Comparison of ENCODE assay signal across 8 cellular contexts in genomic region chr16:1333149-1333812, GRCh38. TPM values are rescaled to one million over a fixed set of nuclear protein-coding genes. Genes with fewer than 3 reads are reported as not detected.
DNase-seq lines count a peak whose midpoint lies in the region; ATAC-seq, FAIRE-seq and TF ChIP-seq lines count a peak whose summit lies in the region.

Gene BAIAP3, plus strand, starts transcription at chr16:1333645. Its CDS starts 4,905 bp downstream, at chr16:1338550.

- H3K9me3 ChIP-seq in A549 (no peaks in the 10 kb centered on the region), parathyroid adenoma (ENCODE audit: control insufficient read depth, low read length) (no peaks in the 10 kb centered on the region)

- H3K36me3 ChIP-seq in parathyroid adenoma (ENCODE audit: control insufficient read depth, insufficient read depth, low read length), result no peaks in the 10 kb centered on the region

- no peaks in the 10 kb centered on the region for H3K79me2 ChIP-seq in parathyroid adenoma

- peak within 1 kb of the TSS; percentile 1 for H2AFZ ChIP-seq in parathyroid adenoma

- H3K4me3 ChIP-seq in A549 (peak within 1 kb of the TSS; percentile 56), fibroblast of villous mesenchyme (ENCODE audit: low read depth, low read length) (peak within 1 kb of the TSS; percentile 48), parathyroid adenoma (ENCODE audit: low read depth, low read length) (peak within 1 kb of the TSS; percentile 54)

- peak within 1 kb of the TSS; percentile 99 for H3K4me2 ChIP-seq in A549
- peak within 1 kb of the TSS; percentile 77 for H3K4me2 ChIP-seq in parathyroid adenoma (ENCODE audit: low read length)

- POLR2A ChIA-PET in A549 (lab: Yijun Ruan, JAX), result no interaction called here

- no peak within 1 kb of the TSS for H3K9ac ChIP-seq in parathyroid adenoma

- FAIRE-seq in A549 (lab: Jason Lieb, UNC), result no peak

- no peak for TF ChIP-seq CTCF in A549 (IDR thresholded peaks at IDR 0.05)
- no peak for TF ChIP-seq CTCF in fibroblast of villous mesenchyme (IDR thresholded peaks at IDR 0.05; ENCODE audit: insufficient read depth, low read depth, low read length)
- TF ChIP-seq CTCF in parathyroid adenoma (IDR thresholded peaks at IDR 0.05), result no peak

- WGBS in A549 (ENCODE audit: missing lambda C conversion rate), result 29% methylated on average over 8 of the region's 83 CpGs

- peak; percentile 41 for TF ChIP-seq POLR2A in A549 (IDR thresholded peaks at IDR 0.05; ENCODE audit: low read length)

- no peak for TF ChIP-seq EP300 in A549 (IDR thresholded peaks at IDR 0.05)

- CTCF ChIA-PET in A549 (lab: Yijun Ruan, JAX), result interaction anchor here (1.0 to 1.6 kb wide), 3 partner anchors 9 to 29 kb away, joined by 3 to 6 read pairs (median 4); no protein-coding TSS in a partner anchor

- H3K4me1 ChIP-seq in A549 (peaks cover 29% of the 10 kb centered on the region), parathyroid adenoma (peaks cover 6% of the 10 kb centered on the region)

- H3K27ac ChIP-seq in A549 (peak within 1 kb of the TSS; percentile 60 to 75; a peak in 4 of 6 replicates), parathyroid adenoma (no peak within 1 kb of the TSS)

- DNase-seq in A549 (ENCODE audit: low read depth in 1 of 2, low spot score in 1 of 2) (peak; percentile 46 to 51), HPDE6-E6E7 (ENCODE audit: extremely low spot score) (peak; percentile 42), activated T-cell treated with anti-CD3 and anti-CD28 coated beads for 48 hours (ENCODE audit: low read depth) (peak; percentile 48), fibroblast of villous mesenchyme (ENCODE audit: low read depth) (peak; percentile 22)

- TF ChIP-seq RAD21 in A549 (conservative IDR thresholded peaks at IDR 0.05 in 1 of 2, IDR thresholded peaks at IDR 0.05 in 1 of 2), result no peak

- ATAC-seq in A549 (peak; percentile 17 to 39; a peak in 4 of 6 replicates), GM21825 (IDR thresholded peaks at IDR 0.05; ENCODE audit: unreplicated experiment) (no peak), HG02973 (IDR thresholded peaks at IDR 0.05; ENCODE audit: unreplicated experiment) (no peak), GM19328 (IDR thresholded peaks at IDR 0.05; ENCODE audit: unreplicated experiment) (no peak)

- H3K27me3 ChIP-seq in parathyroid adenoma (ENCODE audit: control insufficient read depth, insufficient read depth, low read length), result no peaks in the 10 kb centered on the region

TF ChIP-seq in A549, 52 proteins besides CTCF, POLR2A, EP300 and RAD21:
- TF ChIP-seq NFE2L2 (conservative IDR thresholded peaks at IDR 0.05; ENCODE audit: low read length) (no peak), PHF8 (IDR thresholded peaks at IDR 0.05; ENCODE audit: borderline replicate concordance, low read depth) (peak; percentile 57; the same call in 1 of the 2 replicates), BCL3 (IDR thresholded peaks at IDR 0.05) (0 out of 3 replicates have a peak, but pooled peaks have one; percentile 32)
TF ChIP-seq in A549: peak in this region for 2.

RNA-seq across cellular contexts. Expression of gene BAIAP3, which starts in this region (rescaled TPM):
- polyA plus RNA-seq in A549 (2011; rRNA removed) (0.31 and 0.42 TPM in 2 replicates), A549 (2017; fragmentation: RNase III; extraction: RNeasy Plus Mini Kit Qiagen cat#74134 plus additional on column Dnase treatment) (0.26 to 0.51 TPM (median 0.32 TPM) in 3 replicates)
- 0.32 and 0.52 TPM in 2 replicates for polyA plus RNA-seq in A549 (2012; cell fraction: cytosol; rRNA removed)
- 4.1 and 5.1 TPM in 2 replicates for polyA plus RNA-seq in A549 (2012; cell fraction: nucleus; rRNA removed)
- 0.66 and 1.4 TPM in 2 replicates for polyA minus RNA-seq in A549 (2011; rRNA and poly(A)+ RNA removed)
- total RNA-seq in fibroblast of villous mesenchyme, result under 0.01 and 0.32 TPM in 2 replicates

Comparison
In these comparisons a context has a peak if more than half of its experiments do, and no peak if none do; other contexts are left out.
1. Peak in DNase-seq and H3K4me3 ChIP-seq in fibroblast of villous mesenchyme; RNA of the gene not detected or under 1 TPM.
2. ATAC-seq: peak in A549 (2 of 2); none in GM21825 (single experiment), HG02973 (single experiment) and GM19328 (single experiment).
3. Peak in every context shown above with its lines, with median percentiles within 50 percentile points of each other: DNase-seq and H3K4me3 ChIP-seq.